4 cellular contexts compared by ENCODE assay signal in the genomic region with DNA sequence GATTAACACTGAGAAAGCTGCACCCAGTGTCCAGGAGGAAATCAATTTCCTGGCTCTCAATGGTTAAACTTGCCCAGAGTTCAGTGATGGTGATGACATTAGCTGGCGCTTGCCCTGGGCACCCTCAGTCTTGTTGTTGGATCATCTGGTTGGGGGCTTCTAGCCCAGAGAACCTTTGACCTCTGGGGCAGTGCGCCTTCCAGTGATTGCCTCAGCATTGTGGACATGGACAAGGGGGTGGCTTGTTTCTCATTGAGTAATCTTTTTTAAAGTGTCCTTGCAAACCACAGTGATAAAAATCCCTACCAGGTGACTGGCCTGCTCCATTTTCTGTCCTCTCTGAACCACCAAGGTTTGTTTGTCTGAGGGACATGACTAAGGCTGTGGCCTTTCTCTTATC.
TF ChIP-seq lines count a peak whose summit lies in the region.

No MANE protein-coding gene starts in this region.

TF ChIP-seq in WTC11, 78 proteins besides CTCF, POLR2A, EP300 and RAD21 (continued from another document):
- TF ChIP-seq GABPB1 (CRISPR knock-in tag; IDR thresholded peaks at IDR 0.05) = 0 out of 2 replicates have a peak, but pooled peaks have one; percentile 22
- TF ChIP-seq, protein P1, sequence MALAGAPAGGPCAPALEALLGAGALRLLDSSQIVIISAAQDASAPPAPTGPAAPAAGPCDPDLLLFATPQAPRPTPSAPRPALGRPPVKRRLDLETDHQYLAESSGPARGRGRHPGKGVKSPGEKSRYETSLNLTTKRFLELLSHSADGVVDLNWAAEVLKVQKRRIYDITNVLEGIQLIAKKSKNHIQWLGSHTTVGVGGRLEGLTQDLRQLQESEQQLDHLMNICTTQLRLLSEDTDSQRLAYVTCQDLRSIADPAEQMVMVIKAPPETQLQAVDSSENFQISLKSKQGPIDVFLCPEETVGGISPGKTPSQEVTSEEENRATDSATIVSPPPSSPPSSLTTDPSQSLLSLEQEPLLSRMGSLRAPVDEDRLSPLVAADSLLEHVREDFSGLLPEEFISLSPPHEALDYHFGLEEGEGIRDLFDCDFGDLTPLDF (CRISPR knock-in tag; IDR thresholded peaks at IDR 0.05) = no peak

TF ChIP-seq in HepG2, 621 proteins besides CTCF, POLR2A, EP300 and RAD21 (continued from another document and continues in another):
- TF ChIP-seq NPAS2 (CRISPR knock-in tag; IDR thresholded peaks at IDR 0.05; ENCODE audit: borderline replicate concordance) (no peak), PITX1 (CRISPR knock-in tag; IDR thresholded peaks at IDR 0.05) (no peak), ZNF644 (CRISPR knock-in tag; IDR thresholded peaks at IDR 0.05; ENCODE audit: low read depth) (0 out of 2 replicates have a peak, but pooled peaks have one; percentile 9), HNF4A (CRISPR knock-in tag; IDR thresholded peaks at IDR 0.05) (peak; percentile 36; the same call in 1 of the 2 replicates), ZNF337 (CRISPR knock-in tag; IDR thresholded peaks at IDR 0.05; ENCODE audit: borderline replicate concordance, low read depth) (no peak), NR2C2 (CRISPR knock-in tag; IDR thresholded peaks at IDR 0.05; ENCODE audit: borderline replicate concordance) (peak; percentile 59; the same call in 1 of the 2 replicates)
- TF ChIP-seq, protein P2, sequence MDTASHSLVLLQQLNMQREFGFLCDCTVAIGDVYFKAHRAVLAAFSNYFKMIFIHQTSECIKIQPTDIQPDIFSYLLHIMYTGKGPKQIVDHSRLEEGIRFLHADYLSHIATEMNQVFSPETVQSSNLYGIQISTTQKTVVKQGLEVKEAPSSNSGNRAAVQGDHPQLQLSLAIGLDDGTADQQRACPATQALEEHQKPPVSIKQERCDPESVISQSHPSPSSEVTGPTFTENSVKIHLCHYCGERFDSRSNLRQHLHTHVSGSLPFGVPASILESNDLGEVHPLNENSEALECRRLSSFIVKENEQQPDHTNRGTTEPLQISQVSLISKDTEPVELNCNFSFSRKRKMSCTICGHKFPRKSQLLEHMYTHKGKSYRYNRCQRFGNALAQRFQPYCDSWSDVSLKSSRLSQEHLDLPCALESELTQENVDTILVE (CRISPR knock-in tag; IDR thresholded peaks at IDR 0.05) = no peak
- TF ChIP-seq, protein P3, sequence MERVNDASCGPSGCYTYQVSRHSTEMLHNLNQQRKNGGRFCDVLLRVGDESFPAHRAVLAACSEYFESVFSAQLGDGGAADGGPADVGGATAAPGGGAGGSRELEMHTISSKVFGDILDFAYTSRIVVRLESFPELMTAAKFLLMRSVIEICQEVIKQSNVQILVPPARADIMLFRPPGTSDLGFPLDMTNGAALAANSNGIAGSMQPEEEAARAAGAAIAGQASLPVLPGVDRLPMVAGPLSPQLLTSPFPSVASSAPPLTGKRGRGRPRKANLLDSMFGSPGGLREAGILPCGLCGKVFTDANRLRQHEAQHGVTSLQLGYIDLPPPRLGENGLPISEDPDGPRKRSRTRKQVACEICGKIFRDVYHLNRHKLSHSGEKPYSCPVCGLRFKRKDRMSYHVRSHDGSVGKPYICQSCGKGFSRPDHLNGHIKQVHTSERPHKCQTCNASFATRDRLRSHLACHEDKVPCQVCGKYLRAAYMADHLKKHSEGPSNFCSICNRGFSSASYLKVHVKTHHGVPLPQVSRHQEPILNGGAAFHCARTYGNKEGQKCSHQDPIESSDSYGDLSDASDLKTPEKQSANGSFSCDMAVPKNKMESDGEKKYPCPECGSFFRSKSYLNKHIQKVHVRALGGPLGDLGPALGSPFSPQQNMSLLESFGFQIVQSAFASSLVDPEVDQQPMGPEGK (CRISPR knock-in tag; IDR thresholded peaks at IDR 0.05) = peak; percentile 34; the same call in 1 of the 2 replicates
- TF ChIP-seq, protein P4, sequence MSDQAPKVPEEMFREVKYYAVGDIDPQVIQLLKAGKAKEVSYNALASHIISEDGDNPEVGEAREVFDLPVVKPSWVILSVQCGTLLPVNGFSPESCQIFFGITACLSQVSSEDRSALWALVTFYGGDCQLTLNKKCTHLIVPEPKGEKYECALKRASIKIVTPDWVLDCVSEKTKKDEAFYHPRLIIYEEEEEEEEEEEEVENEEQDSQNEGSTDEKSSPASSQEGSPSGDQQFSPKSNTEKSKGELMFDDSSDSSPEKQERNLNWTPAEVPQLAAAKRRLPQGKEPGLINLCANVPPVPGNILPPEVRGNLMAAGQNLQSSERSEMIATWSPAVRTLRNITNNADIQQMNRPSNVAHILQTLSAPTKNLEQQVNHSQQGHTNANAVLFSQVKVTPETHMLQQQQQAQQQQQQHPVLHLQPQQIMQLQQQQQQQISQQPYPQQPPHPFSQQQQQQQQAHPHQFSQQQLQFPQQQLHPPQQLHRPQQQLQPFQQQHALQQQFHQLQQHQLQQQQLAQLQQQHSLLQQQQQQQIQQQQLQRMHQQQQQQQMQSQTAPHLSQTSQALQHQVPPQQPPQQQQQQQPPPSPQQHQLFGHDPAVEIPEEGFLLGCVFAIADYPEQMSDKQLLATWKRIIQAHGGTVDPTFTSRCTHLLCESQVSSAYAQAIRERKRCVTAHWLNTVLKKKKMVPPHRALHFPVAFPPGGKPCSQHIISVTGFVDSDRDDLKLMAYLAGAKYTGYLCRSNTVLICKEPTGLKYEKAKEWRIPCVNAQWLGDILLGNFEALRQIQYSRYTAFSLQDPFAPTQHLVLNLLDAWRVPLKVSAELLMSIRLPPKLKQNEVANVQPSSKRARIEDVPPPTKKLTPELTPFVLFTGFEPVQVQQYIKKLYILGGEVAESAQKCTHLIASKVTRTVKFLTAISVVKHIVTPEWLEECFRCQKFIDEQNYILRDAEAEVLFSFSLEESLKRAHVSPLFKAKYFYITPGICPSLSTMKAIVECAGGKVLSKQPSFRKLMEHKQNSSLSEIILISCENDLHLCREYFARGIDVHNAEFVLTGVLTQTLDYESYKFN (CRISPR knock-in tag; conservative IDR thresholded peaks at IDR 0.05) = no peak

TF ChIP-seq in liver, 16 proteins besides CTCF, POLR2A, EP300 and RAD21 (continued from another document):
- no peak for TF ChIP-seq GABPA (IDR thresholded peaks at IDR 0.05 in 1 of 2, conservative IDR thresholded peaks at IDR 0.05 in 1 of 2)
- no peak for TF ChIP-seq NR2F2 (IDR thresholded peaks at IDR 0.05)
- TF ChIP-seq, protein P5, sequence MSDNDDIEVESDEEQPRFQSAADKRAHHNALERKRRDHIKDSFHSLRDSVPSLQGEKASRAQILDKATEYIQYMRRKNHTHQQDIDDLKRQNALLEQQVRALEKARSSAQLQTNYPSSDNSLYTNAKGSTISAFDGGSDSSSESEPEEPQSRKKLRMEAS (IDR thresholded peaks at IDR 0.05) = no peak
- TF ChIP-seq RXRA (IDR thresholded peaks at IDR 0.05) = peak in 1 of 2 donors; percentile 75
- TF ChIP-seq, protein P6, sequence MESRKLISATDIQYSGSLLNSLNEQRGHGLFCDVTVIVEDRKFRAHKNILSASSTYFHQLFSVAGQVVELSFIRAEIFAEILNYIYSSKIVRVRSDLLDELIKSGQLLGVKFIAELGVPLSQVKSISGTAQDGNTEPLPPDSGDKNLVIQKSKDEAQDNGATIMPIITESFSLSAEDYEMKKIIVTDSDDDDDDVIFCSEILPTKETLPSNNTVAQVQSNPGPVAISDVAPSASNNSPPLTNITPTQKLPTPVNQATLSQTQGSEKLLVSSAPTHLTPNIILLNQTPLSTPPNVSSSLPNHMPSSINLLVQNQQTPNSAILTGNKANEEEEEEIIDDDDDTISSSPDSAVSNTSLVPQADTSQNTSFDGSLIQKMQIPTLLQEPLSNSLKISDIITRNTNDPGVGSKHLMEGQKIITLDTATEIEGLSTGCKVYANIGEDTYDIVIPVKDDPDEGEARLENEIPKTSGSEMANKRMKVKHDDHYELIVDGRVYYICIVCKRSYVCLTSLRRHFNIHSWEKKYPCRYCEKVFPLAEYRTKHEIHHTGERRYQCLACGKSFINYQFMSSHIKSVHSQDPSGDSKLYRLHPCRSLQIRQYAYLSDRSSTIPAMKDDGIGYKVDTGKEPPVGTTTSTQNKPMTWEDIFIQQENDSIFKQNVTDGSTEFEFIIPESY (IDR thresholded peaks at IDR 0.05) = peak; percentile 18
- TF ChIP-seq, protein P7, sequence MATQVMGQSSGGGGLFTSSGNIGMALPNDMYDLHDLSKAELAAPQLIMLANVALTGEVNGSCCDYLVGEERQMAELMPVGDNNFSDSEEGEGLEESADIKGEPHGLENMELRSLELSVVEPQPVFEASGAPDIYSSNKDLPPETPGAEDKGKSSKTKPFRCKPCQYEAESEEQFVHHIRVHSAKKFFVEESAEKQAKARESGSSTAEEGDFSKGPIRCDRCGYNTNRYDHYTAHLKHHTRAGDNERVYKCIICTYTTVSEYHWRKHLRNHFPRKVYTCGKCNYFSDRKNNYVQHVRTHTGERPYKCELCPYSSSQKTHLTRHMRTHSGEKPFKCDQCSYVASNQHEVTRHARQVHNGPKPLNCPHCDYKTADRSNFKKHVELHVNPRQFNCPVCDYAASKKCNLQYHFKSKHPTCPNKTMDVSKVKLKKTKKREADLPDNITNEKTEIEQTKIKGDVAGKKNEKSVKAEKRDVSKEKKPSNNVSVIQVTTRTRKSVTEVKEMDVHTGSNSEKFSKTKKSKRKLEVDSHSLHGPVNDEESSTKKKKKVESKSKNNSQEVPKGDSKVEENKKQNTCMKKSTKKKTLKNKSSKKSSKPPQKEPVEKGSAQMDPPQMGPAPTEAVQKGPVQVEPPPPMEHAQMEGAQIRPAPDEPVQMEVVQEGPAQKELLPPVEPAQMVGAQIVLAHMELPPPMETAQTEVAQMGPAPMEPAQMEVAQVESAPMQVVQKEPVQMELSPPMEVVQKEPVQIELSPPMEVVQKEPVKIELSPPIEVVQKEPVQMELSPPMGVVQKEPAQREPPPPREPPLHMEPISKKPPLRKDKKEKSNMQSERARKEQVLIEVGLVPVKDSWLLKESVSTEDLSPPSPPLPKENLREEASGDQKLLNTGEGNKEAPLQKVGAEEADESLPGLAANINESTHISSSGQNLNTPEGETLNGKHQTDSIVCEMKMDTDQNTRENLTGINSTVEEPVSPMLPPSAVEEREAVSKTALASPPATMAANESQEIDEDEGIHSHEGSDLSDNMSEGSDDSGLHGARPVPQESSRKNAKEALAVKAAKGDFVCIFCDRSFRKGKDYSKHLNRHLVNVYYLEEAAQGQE (IDR thresholded peaks at IDR 0.05) = no peak
- TF ChIP-seq TAF1 (conservative IDR thresholded peaks at IDR 0.05) = no peak
- peak in 1 of 2 donors; percentile 74 for TF ChIP-seq HNF4A (conservative IDR thresholded peaks at IDR 0.05)
- no peak for TF ChIP-seq FOXA1 (IDR thresholded peaks at IDR 0.05)
- TF ChIP-seq, protein P8, sequence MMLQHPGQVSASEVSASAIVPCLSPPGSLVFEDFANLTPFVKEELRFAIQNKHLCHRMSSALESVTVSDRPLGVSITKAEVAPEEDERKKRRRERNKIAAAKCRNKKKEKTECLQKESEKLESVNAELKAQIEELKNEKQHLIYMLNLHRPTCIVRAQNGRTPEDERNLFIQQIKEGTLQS (IDR thresholded peaks at IDR 0.05) = no peak
- TF ChIP-seq SP1 (IDR thresholded peaks at IDR 0.05) = no peak
- no peak for TF ChIP-seq HNF4G (IDR thresholded peaks at IDR 0.05)
- TF ChIP-seq JUND (IDR thresholded peaks at IDR 0.05) = peak in 1 of 2 donors; percentile 20
- no peak for TF ChIP-seq EGR1 (IDR thresholded peaks at IDR 0.05; ENCODE audit: low read depth in 2 of 2)
- TF ChIP-seq YY1 (IDR thresholded peaks at IDR 0.05) = peak; percentile 44

TF ChIP-seq in SK-N-SH, 30 proteins besides CTCF, POLR2A, EP300 and RAD21:
- no peak for TF ChIP-seq TEAD4 (IDR thresholded peaks at IDR 0.05; ENCODE audit: borderline replicate concordance, insufficient read depth)
- TF ChIP-seq GABPA (IDR thresholded peaks at IDR 0.05; ENCODE audit: low read depth) = no peak
- no peak for TF ChIP-seq ELF1 (IDR thresholded peaks at IDR 0.05)
- TF ChIP-seq SMC3 (IDR thresholded peaks at IDR 0.05; ENCODE audit: low read depth, low read length) = no peak
- TF ChIP-seq, protein P9, sequence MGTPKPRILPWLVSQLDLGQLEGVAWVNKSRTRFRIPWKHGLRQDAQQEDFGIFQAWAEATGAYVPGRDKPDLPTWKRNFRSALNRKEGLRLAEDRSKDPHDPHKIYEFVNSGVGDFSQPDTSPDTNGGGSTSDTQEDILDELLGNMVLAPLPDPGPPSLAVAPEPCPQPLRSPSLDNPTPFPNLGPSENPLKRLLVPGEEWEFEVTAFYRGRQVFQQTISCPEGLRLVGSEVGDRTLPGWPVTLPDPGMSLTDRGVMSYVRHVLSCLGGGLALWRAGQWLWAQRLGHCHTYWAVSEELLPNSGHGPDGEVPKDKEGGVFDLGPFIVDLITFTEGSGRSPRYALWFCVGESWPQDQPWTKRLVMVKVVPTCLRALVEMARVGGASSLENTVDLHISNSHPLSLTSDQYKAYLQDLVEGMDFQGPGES (IDR thresholded peaks at IDR 0.05; ENCODE audit: low read depth, low read length) = no peak
- no peak for TF ChIP-seq MXI1 (IDR thresholded peaks at IDR 0.05; ENCODE audit: low read depth, low read length)
- no peak for TF ChIP-seq RCOR1 (IDR thresholded peaks at IDR 0.05; ENCODE audit: low read length)
- TF ChIP-seq FOXM1 (IDR thresholded peaks at IDR 0.05; ENCODE audit: low read depth) = no peak
- TF ChIP-seq, protein P6 (IDR thresholded peaks at IDR 0.05; ENCODE audit: borderline replicate concordance, low read depth) = no peak
- TF ChIP-seq, protein P10, sequence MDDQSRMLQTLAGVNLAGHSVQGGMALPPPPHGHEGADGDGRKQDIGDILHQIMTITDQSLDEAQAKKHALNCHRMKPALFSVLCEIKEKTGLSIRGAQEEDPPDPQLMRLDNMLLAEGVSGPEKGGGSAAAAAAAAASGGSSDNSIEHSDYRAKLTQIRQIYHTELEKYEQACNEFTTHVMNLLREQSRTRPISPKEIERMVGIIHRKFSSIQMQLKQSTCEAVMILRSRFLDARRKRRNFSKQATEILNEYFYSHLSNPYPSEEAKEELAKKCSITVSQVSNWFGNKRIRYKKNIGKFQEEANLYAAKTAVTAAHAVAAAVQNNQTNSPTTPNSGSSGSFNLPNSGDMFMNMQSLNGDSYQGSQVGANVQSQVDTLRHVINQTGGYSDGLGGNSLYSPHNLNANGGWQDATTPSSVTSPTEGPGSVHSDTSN (IDR thresholded peaks at IDR 0.05) = no peak
